ENCODE assay signal across 14 cellular contexts in genomic region chr20:57573893-57574292, GRCh38. TPM values are rescaled to one million over a fixed set of nuclear protein-coding genes. Genes with fewer than 3 reads are reported as not detected.
DNase-seq lines count a peak whose midpoint lies in the region; ATAC-seq, FAIRE-seq and TF ChIP-seq lines count a peak whose summit lies in the region.
"Had no signal": no experiment of that assay in that cellular context is flagged by ENCODE, and none has a peak within 500 bp of the region (broad histone marks: within the 10 kb centered on the region; RNA-seq: fewer than 3 reads in every experiment).

No MANE protein-coding gene starts in this region.

- H3K9ac ChIP-seq in NT2/D1 (ENCODE audit: insufficient read length, low read depth) = no peak overlapping the region

- H3K27me3 ChIP-seq in NT2/D1 (ENCODE audit: insufficient read depth, insufficient read length) = peaks cover 9% of the 10 kb centered on the region
- peaks cover 0 to 5% (median 0%) of the 10 kb centered on the region in 4 donors for H3K27me3 ChIP-seq in pancreas

- WGBS in pancreas, 2 donors = 57 to 58% methylated on average over 5 of the region's 5 CpGs

- H3K27ac ChIP-seq in pancreas (no peak overlapping the region), coronary artery (no peak overlapping the region)
- H3K27ac ChIP-seq: tibial artery had no signal

- intact Hi-C loops in activated CD4-positive, alpha-beta memory T cell treated with anti-CD3 and anti-CD28 coated beads for 36 hours (cut with micrococcal nuclease) = no loop called here
- intact Hi-C loops in pancreas (cut with DNase I) = no loop called here

- CTCF ChIA-PET in activated CD4-positive, alpha-beta memory T cell treated with anti-CD3 and anti-CD28 coated beads for 36 hours (lab: Charles Lee) = interaction anchor here (0.9 to 1.8 kb wide), 2 partner anchors 9 to 22 kb away, joined by 3 to 7 read pairs; no protein-coding TSS in a partner anchor
- CTCF ChIA-PET in activated CD4-positive, alpha-beta memory T cell treated with anti-CD3 and anti-CD28 coated beads, Interleukin-2, amount 10 ng/mL, durations not matched to agents 7 days and 5 days (lab: Charles Lee) = interaction anchor here (0.6 kb wide), 1 partner anchor 476 kb away, joined by 3 read pairs; no protein-coding TSS in a partner anchor

- peaks cover 5% of the 10 kb centered on the region for H3K4me1 ChIP-seq in NT2/D1 (ENCODE audit: insufficient read depth, insufficient read length)
- H3K4me1 ChIP-seq in pancreas = no peaks in the 10 kb centered on the region
- H3K4me1 ChIP-seq: tibial artery had no signal

- no peak overlapping the region for H3K4me3 Mint-ChIP-seq in activated CD4-positive, alpha-beta memory T cell treated with anti-CD3 and anti-CD28 coated beads for 36 hours
- H3K4me3 Mint-ChIP-seq in activated CD4-positive, alpha-beta memory T cell treated with anti-CD3 and anti-CD28 coated beads, Interleukin-2, amount 10 ng/mL, durations not matched to agents 7 days and 5 days = no peak overlapping the region
- H3K4me3 Mint-ChIP-seq in type B pancreatic cell = no peak overlapping the region
- H3K4me3 Mint-ChIP-seq: activated B cell treated with CpG ODN at 0.5 μM for 24 hours; activated T-helper 1 cell treated with anti-CD3 and anti-CD28 coated beads, Interleukin-12 subunit alpha, Interleukin-12 subunit beta, Interleukin-2, Interleukin-4 antibody, amounts not matched to agents 30 ng/mL and 10 ng/mL and 1 ng/mL, durations not matched to agents 14 hours and 24 hours and 36 hours had no signal

- no peaks in the 10 kb centered on the region for H3K9me3 Mint-ChIP-seq in activated CD4-positive, alpha-beta memory T cell treated with anti-CD3 and anti-CD28 coated beads for 36 hours
- H3K9me3 Mint-ChIP-seq in activated CD4-positive, alpha-beta memory T cell treated with anti-CD3 and anti-CD28 coated beads, Interleukin-2, amount 10 ng/mL, durations not matched to agents 7 days and 5 days = no peaks in the 10 kb centered on the region
- H3K9me3 Mint-ChIP-seq in type B pancreatic cell = no peaks in the 10 kb centered on the region
- H3K9me3 Mint-ChIP-seq: activated B cell treated with CpG ODN at 0.5 μM for 24 hours; activated T-helper 1 cell treated with anti-CD3 and anti-CD28 coated beads, Interleukin-12 subunit alpha, Interleukin-12 subunit beta, Interleukin-2, Interleukin-4 antibody, amounts not matched to agents 30 ng/mL and 10 ng/mL and 1 ng/mL, durations not matched to agents 14 hours and 24 hours and 36 hours had no signal

- no peak for ATAC-seq in pancreas
- ATAC-seq: Right ventricle myocardium inferior had no signal

- H3K27me3 Mint-ChIP-seq in activated CD4-positive, alpha-beta memory T cell treated with anti-CD3 and anti-CD28 coated beads for 36 hours = peaks cover 25% of the 10 kb centered on the region
- H3K27me3 Mint-ChIP-seq in activated CD4-positive, alpha-beta memory T cell treated with anti-CD3 and anti-CD28 coated beads, Interleukin-2, amount 10 ng/mL, durations not matched to agents 7 days and 5 days = peaks cover 19% of the 10 kb centered on the region
- peaks cover 44% of the 10 kb centered on the region for H3K27me3 Mint-ChIP-seq in type B pancreatic cell

- FAIRE-seq in pancreas (lab: Jason Lieb, UNC) = no peak
- FAIRE-seq: endometrium had no signal

- H3K4me1 Mint-ChIP-seq in activated CD4-positive, alpha-beta memory T cell treated with anti-CD3 and anti-CD28 coated beads for 36 hours (ENCODE audit: low read depth) = no peaks in the 10 kb centered on the region
- H3K4me1 Mint-ChIP-seq in activated CD4-positive, alpha-beta memory T cell treated with anti-CD3 and anti-CD28 coated beads, Interleukin-2, amount 10 ng/mL, durations not matched to agents 7 days and 5 days = no peaks in the 10 kb centered on the region
- peaks cover 21% of the 10 kb centered on the region for H3K4me1 Mint-ChIP-seq in type B pancreatic cell (ENCODE audit: unreplicated experiment)
- H3K4me1 Mint-ChIP-seq: activated B cell treated with CpG ODN at 0.5 μM for 24 hours had no signal

- H3K4me3 ChIP-seq in NT2/D1 (ENCODE audit: insufficient read length, low read depth) (no peak overlapping the region), fibroblast of pulmonary artery (replicated peaks; ENCODE audit: low read depth, low read length) (no peak overlapping the region), pancreas (no peak overlapping the region), coronary artery (no peak overlapping the region)
- H3K4me3 ChIP-seq: tibial artery had no signal

- H3K9me3 ChIP-seq in NT2/D1 (ENCODE audit: insufficient read depth, low read length) (peaks cover 6% of the 10 kb centered on the region; the same call in 1 of the 2 replicates), pancreas (no peaks in the 10 kb centered on the region)
- H3K9me3 ChIP-seq: tibial artery had no signal

- no peak overlapping the region for H3K27ac Mint-ChIP-seq in activated CD4-positive, alpha-beta memory T cell treated with anti-CD3 and anti-CD28 coated beads for 36 hours
- H3K27ac Mint-ChIP-seq in activated CD4-positive, alpha-beta memory T cell treated with anti-CD3 and anti-CD28 coated beads, Interleukin-2, amount 10 ng/mL, durations not matched to agents 7 days and 5 days = no peak overlapping the region
- no peak overlapping the region for H3K27ac Mint-ChIP-seq in type B pancreatic cell
- H3K27ac Mint-ChIP-seq: activated B cell treated with CpG ODN at 0.5 μM for 24 hours; activated T-helper 1 cell treated with anti-CD3 and anti-CD28 coated beads, Interleukin-12 subunit alpha, Interleukin-12 subunit beta, Interleukin-2, Interleukin-4 antibody, amounts not matched to agents 30 ng/mL and 10 ng/mL and 1 ng/mL, durations not matched to agents 14 hours and 24 hours and 36 hours had no signal

- H3K36me3 ChIP-seq in NT2/D1 (ENCODE audit: insufficient read depth, insufficient read length, low read length) (no peaks in the 10 kb centered on the region), pancreas (no peaks in the 10 kb centered on the region)
- H3K36me3 ChIP-seq: tibial artery had no signal

- DNase-seq in activated CD4-positive, alpha-beta memory T cell treated with anti-CD3 and anti-CD28 coated beads for 36 hours = peak; percentile 20
- DNase-seq in activated CD4-positive, alpha-beta memory T cell treated with anti-CD3 and anti-CD28 coated beads, Interleukin-2, amount 10 ng/mL, durations not matched to agents 7 days and 5 days = no peak
- DNase-seq in NT2/D1 (ENCODE audit: low read depth, low spot score) = peak; percentile 46
- no peak for DNase-seq in fibroblast of pulmonary artery (ENCODE audit: low read depth)
- DNase-seq in type B pancreatic cell (ENCODE audit: extremely low spot score, unreplicated experiment) = no peak
- DNase-seq in pancreas = no peak
- DNase-seq in amygdala (lab: John Stamatoyannopoulos, UW) = no peak
- DNase-seq in coronary artery (ENCODE audit: low spot score) = no peak
- DNase-seq: activated B cell treated with CpG ODN at 0.5 μM for 24 hours, tibial artery had no signal

- POLR2A ChIA-PET in activated CD4-positive, alpha-beta memory T cell treated with anti-CD3 and anti-CD28 coated beads for 36 hours (lab: Charles Lee) = no interaction called here
- POLR2A ChIA-PET in activated CD4-positive, alpha-beta memory T cell treated with anti-CD3 and anti-CD28 coated beads, Interleukin-2, amount 10 ng/mL, durations not matched to agents 7 days and 5 days (lab: Charles Lee) = no interaction called here

- peak; percentile 10 for TF ChIP-seq CTCF in fibroblast of pulmonary artery (IDR thresholded peaks at IDR 0.05; ENCODE audit: low read length, missing control alignments)
- TF ChIP-seq CTCF in type B pancreatic cell (conservative IDR thresholded peaks at IDR 0.05) = peak; percentile 58
- no peak for TF ChIP-seq CTCF in pancreas (IDR thresholded peaks at IDR 0.05)
- no peak for TF ChIP-seq CTCF in coronary artery (IDR thresholded peaks at IDR 0.05)

- H3K36me3 Mint-ChIP-seq in activated CD4-positive, alpha-beta memory T cell treated with anti-CD3 and anti-CD28 coated beads for 36 hours = no peaks in the 10 kb centered on the region
- no peaks in the 10 kb centered on the region for H3K36me3 Mint-ChIP-seq in activated CD4-positive, alpha-beta memory T cell treated with anti-CD3 and anti-CD28 coated beads, Interleukin-2, amount 10 ng/mL, durations not matched to agents 7 days and 5 days (ENCODE audit: low read depth)
- no peaks in the 10 kb centered on the region for H3K36me3 Mint-ChIP-seq in type B pancreatic cell

RNA-seq across cellular contexts. Expression of gene PCK1, which starts 13.0 kb away (rescaled TPM):
- total RNA-seq in activated CD4-positive, alpha-beta memory T cell treated with anti-CD3 and anti-CD28 coated beads for 36 hours = not detected
- total RNA-seq in activated CD4-positive, alpha-beta memory T cell treated with anti-CD3 and anti-CD28 coated beads, Interleukin-2, amount 10 ng/mL, durations not matched to agents 7 days and 5 days = not detected
- total RNA-seq in type B pancreatic cell (ENCODE audit: low replicate concordance) (2.3 and 4.7 TPM in 2 replicates), pancreas (1 to 10 TPM in 1 of 6 donors, under 1 TPM in 5; 0.12 to 2.5 (median 0.47) TPM)
- 1 to 10 TPM in 1 of 2 donors, under 1 TPM in 1; 0.38 to 2.3 TPM for polyA plus RNA-seq in pancreas
- total RNA-seq: activated B cell treated with CpG ODN at 0.5 μM for 24 hours; activated T-helper 1 cell treated with anti-CD3 and anti-CD28 coated beads, Interleukin-12 subunit alpha, Interleukin-12 subunit beta, Interleukin-2, Interleukin-4 antibody, amounts not matched to agents 30 ng/mL and 10 ng/mL and 1 ng/mL, durations not matched to agents 14 hours and 24 hours and 36 hours had no signal
- polyA plus RNA-seq: AG04450 had no signal

RNA-seq across cellular contexts. Expression of gene ZBP1, which starts 46.3 kb away (rescaled TPM):
- 1 to 10 TPM in 1 of 2 experiments, under 1 TPM in 1; 0.73 to 1.1 TPM for total RNA-seq in activated CD4-positive, alpha-beta memory T cell treated with anti-CD3 and anti-CD28 coated beads for 36 hours
- total RNA-seq in activated CD4-positive, alpha-beta memory T cell treated with anti-CD3 and anti-CD28 coated beads, Interleukin-2, amount 10 ng/mL, durations not matched to agents 7 days and 5 days = 10 to 100 TPM; 51.9 to 57.7 TPM
- total RNA-seq in type B pancreatic cell (ENCODE audit: low replicate concordance) (not detected in 2 replicates), pancreas (under 1 TPM in 3 of 6 donors, not detected in 3; 0.17 to 0.90 (median 0.24) TPM)
- under 1 TPM; 0.09 to 0.15 TPM for polyA plus RNA-seq in pancreas
- polyA plus RNA-seq: AG04450 had no signal

RNA-seq across cellular contexts. Expression of gene CTCFL, which starts 49.0 kb away (rescaled TPM):
- total RNA-seq in activated CD4-positive, alpha-beta memory T cell treated with anti-CD3 and anti-CD28 coated beads for 36 hours = not detected
- not detected for total RNA-seq in activated CD4-positive, alpha-beta memory T cell treated with anti-CD3 and anti-CD28 coated beads, Interleukin-2, amount 10 ng/mL, durations not matched to agents 7 days and 5 days
- 0.07 TPM in 2 replicates for total RNA-seq in type B pancreatic cell (ENCODE audit: low replicate concordance)
- total RNA-seq in pancreas = under 1 TPM in 1 of 6 donors, not detected in 5; 0.16 TPM
- polyA plus RNA-seq in pancreas = not detected
- total RNA-seq: activated B cell treated with CpG ODN at 0.5 μM for 24 hours; activated T-helper 1 cell treated with anti-CD3 and anti-CD28 coated beads, Interleukin-12 subunit alpha, Interleukin-12 subunit beta, Interleukin-2, Interleukin-4 antibody, amounts not matched to agents 30 ng/mL and 10 ng/mL and 1 ng/mL, durations not matched to agents 14 hours and 24 hours and 36 hours; Right ventricle myocardium inferior had no signal
- polyA plus RNA-seq: AG04450 had no signal

Comparison
In these comparisons a context has a peak if more than half of its experiments do, and no peak if none do; other contexts are left out.
1. DNase-seq: peak in activated CD4-positive, alpha-beta memory T cell treated with anti-CD3 and anti-CD28 coated beads for 36 hours (single experiment) and NT2/D1 (single experiment); none in activated CD4-positive, alpha-beta memory T cell treated with anti-CD3 and anti-CD28 coated beads, Interleukin-2, amount 10 ng/mL, durations not matched to agents 7 days and 5 days (single experiment), fibroblast of pulmonary artery (single experiment), type B pancreatic cell (single experiment), pancreas (0 of 6), amygdala (0 of 56) and coronary artery (single experiment).
2. RNA of gene ZBP1, which starts 46.3 kb away (total RNA-seq): 51.9 to 57.7 TPM in activated CD4-positive, alpha-beta memory T cell treated with anti-CD3 and anti-CD28 coated beads, Interleukin-2, amount 10 ng/mL, durations not matched to agents 7 days and 5 days; 0.73 to 1.1 TPM in activated CD4-positive, alpha-beta memory T cell treated with anti-CD3 and anti-CD28 coated beads for 36 hours, 0.17 to 0.90 TPM in pancreas and not detected in type B pancreatic cell; every median in the first group is over 10 times any median in the second.
3. CTCF ChIP-seq: peak in fibroblast of pulmonary artery (single experiment) and type B pancreatic cell (single experiment); none in pancreas (0 of 4) and coronary artery (single experiment).